In the genomic region with DNA sequence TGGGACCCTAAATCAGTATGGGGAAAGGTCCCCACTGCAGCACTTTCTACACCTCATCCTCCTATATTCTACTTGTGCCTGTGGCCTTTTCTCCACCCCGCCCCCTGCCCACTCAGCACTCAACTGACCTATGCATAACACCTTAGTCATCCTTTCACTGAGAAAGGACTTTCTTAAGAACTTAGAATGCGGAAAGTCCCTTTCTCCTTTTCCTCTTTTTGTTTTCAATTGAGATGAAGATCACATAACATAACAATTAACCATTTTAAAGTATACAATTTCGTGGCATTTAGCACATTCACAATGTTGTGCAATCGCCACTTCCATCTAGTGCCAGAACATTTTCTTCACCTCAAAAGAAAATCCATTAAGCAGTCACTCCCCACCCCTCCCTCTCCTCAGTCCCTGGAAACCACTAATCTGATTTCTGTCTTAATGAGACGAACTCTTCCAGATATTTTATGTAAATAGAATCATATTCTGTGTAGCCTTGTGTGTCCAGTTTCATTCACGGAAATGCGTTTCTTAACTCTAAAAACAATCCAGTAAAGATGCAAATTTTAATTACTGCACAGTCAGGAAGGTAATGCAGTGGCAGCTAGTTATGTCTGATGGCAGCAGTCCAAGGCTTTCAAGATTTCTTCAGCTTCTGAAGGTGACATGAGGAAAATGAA, we compare ENCODE assay signal across 10 cellular contexts. TPM values are rescaled to one million over a fixed set of nuclear protein-coding genes. Genes with fewer than 3 reads are reported as not detected.
DNase-seq lines count a peak whose midpoint lies in the region; ATAC-seq and TF ChIP-seq lines count a peak whose summit lies in the region.
"Had no signal": no experiment of that assay in that cellular context is flagged by ENCODE, and none has a peak within 500 bp of the region (broad histone marks: within the 10 kb centered on the region; RNA-seq: fewer than 3 reads in every experiment).

No MANE protein-coding gene starts in this region.

- no peaks in the 10 kb centered on the region for H3K27me3 Mint-ChIP-seq in stimulated activated memory B cell treated with anti-CD40 and anti-IgM and Interleukin-4, amounts not matched to agents 10 μg/mL and 1 μg/mL and 100 μg/mL, for 72 hours
- H3K27me3 Mint-ChIP-seq in endothelial cell (ENCODE audit: unreplicated experiment), result no peaks in the 10 kb centered on the region
- H3K27me3 Mint-ChIP-seq: activated naive CD8-positive, alpha-beta T cell treated with anti-CD3 and anti-CD28 coated beads, Interleukin-2, amount 10 ng/mL, durations not matched to agents 7 days and 5 days had no signal

- H3K36me3 Mint-ChIP-seq in stimulated activated memory B cell treated with anti-CD40 and anti-IgM and Interleukin-4, amounts not matched to agents 10 μg/mL and 1 μg/mL and 100 μg/mL, for 72 hours, result no peaks in the 10 kb centered on the region
- H3K36me3 Mint-ChIP-seq in endothelial cell (ENCODE audit: low read depth, unreplicated experiment), result no peaks in the 10 kb centered on the region
- H3K36me3 Mint-ChIP-seq: activated naive CD8-positive, alpha-beta T cell treated with anti-CD3 and anti-CD28 coated beads, Interleukin-2, amount 10 ng/mL, durations not matched to agents 7 days and 5 days had no signal

- peaks cover 29% of the 10 kb centered on the region for H3K4me1 Mint-ChIP-seq in stimulated activated memory B cell treated with anti-CD40 and anti-IgM and Interleukin-4, amounts not matched to agents 10 μg/mL and 1 μg/mL and 100 μg/mL, for 72 hours
- H3K4me1 Mint-ChIP-seq in endothelial cell (ENCODE audit: unreplicated experiment), result peaks cover 25% of the 10 kb centered on the region

- H3K4me1 ChIP-seq in SJCRH30, result no peaks in the 10 kb centered on the region

- no peak overlapping the region for H3K27ac ChIP-seq in SJCRH30
- H3K27ac ChIP-seq: C4-2B had no signal

- peak; percentile 41 to 55 for DNase-seq in activated CD4-positive, alpha-beta T cell treated with anti-CD3 and anti-CD28 coated beads for 24 hours (ENCODE audit: low read depth in 2 of 2)
- DNase-seq in activated CD4-positive, alpha-beta T cell treated with anti-CD3 and anti-CD28 coated beads for 1 hour, result no peak
- DNase-seq in hepatic stellate cell (ENCODE audit: low spot score) (peak; percentile 11), SJCRH30 (no peak), endothelial cell (ENCODE audit: low spot score) (no peak)
- DNase-seq: activated naive CD8-positive, alpha-beta T cell treated with anti-CD3 and anti-CD28 coated beads, Interleukin-2, amount 10 ng/mL, durations not matched to agents 7 days and 5 days had no signal

- H3K4me3 ChIP-seq in SJCRH30, result no peak overlapping the region

- peak overlapping the region; percentile 41 for H3K4me3 Mint-ChIP-seq in stimulated activated memory B cell treated with anti-CD40 and anti-IgM and Interleukin-4, amounts not matched to agents 10 μg/mL and 1 μg/mL and 100 μg/mL, for 72 hours
- H3K4me3 Mint-ChIP-seq in endothelial cell (ENCODE audit: unreplicated experiment), result no peak overlapping the region
- H3K4me3 Mint-ChIP-seq: activated naive CD8-positive, alpha-beta T cell treated with anti-CD3 and anti-CD28 coated beads, Interleukin-2, amount 10 ng/mL, durations not matched to agents 7 days and 5 days had no signal

- H3K27ac Mint-ChIP-seq in stimulated activated memory B cell treated with anti-CD40 and anti-IgM and Interleukin-4, amounts not matched to agents 10 μg/mL and 1 μg/mL and 100 μg/mL, for 72 hours, result peak overlapping the region; percentile 71
- H3K27ac Mint-ChIP-seq in endothelial cell (ENCODE audit: unreplicated experiment), result no peak overlapping the region

- H3K36me3 ChIP-seq in SJCRH30, result no peaks in the 10 kb centered on the region

- no peak for TF ChIP-seq CTCF in endothelial cell (IDR thresholded peaks at IDR 0.05; ENCODE audit: unreplicated experiment)

- H3K9me3 ChIP-seq in SJCRH30 (replicated peaks), result no peaks in the 10 kb centered on the region

- ATAC-seq in HG03175 (IDR thresholded peaks at IDR 0.05; ENCODE audit: unreplicated experiment), result peak; percentile 63
- ATAC-seq in activated CD4-positive, CD25-positive, alpha-beta regulatory T cell treated with anti-CD3 and anti-CD28 coated beads, Interleukin-2, amount 50 U/mL, for 24 hours, result peak; percentile 89 to 95
- peak; percentile 88 for ATAC-seq in stimulated activated memory B cell treated with anti-CD40 and anti-IgM and Interleukin-4, amounts not matched to agents 10 μg/mL and 1 μg/mL and 100 μg/mL, for 72 hours

- no peaks in the 10 kb centered on the region for H3K27me3 ChIP-seq in SJCRH30

- no peaks in the 10 kb centered on the region for H3K9me3 Mint-ChIP-seq in stimulated activated memory B cell treated with anti-CD40 and anti-IgM and Interleukin-4, amounts not matched to agents 10 μg/mL and 1 μg/mL and 100 μg/mL, for 72 hours
- no peaks in the 10 kb centered on the region for H3K9me3 Mint-ChIP-seq in endothelial cell (ENCODE audit: unreplicated experiment)
- H3K9me3 Mint-ChIP-seq: activated naive CD8-positive, alpha-beta T cell treated with anti-CD3 and anti-CD28 coated beads, Interleukin-2, amount 10 ng/mL, durations not matched to agents 7 days and 5 days had no signal

RNA-seq across cellular contexts. Expression of gene FAS, which starts 41.7 kb away (rescaled TPM):
- 0.48 and 0.75 TPM in 2 replicates for total RNA-seq in SJCRH30 (2014; rRNA removed; shearing (Covaris generic))
- total RNA-seq in endothelial cell (ENCODE audit: unreplicated experiment), result 23.0 TPM

Comparison
In these comparisons a context has a peak if more than half of its experiments do, and no peak if none do; other contexts are left out.
1. DNase-seq: peak in activated CD4-positive, alpha-beta T cell treated with anti-CD3 and anti-CD28 coated beads for 24 hours (2 of 2) and hepatic stellate cell (single experiment); none in activated CD4-positive, alpha-beta T cell treated with anti-CD3 and anti-CD28 coated beads for 1 hour (single experiment), SJCRH30 (0 of 2) and endothelial cell (single experiment).
2. RNA of gene FAS, which starts 41.7 kb away (total RNA-seq): 23.0 TPM in endothelial cell (single experiment); 0.48 to 0.75 TPM in SJCRH30; every median in the first group is over 10 times any median in the second.
3. Peak in every context shown above with its lines, with median percentiles within 50 percentile points of each other: ATAC-seq.